ENCODE assay signal across 1 cellular context in the genomic region with DNA sequence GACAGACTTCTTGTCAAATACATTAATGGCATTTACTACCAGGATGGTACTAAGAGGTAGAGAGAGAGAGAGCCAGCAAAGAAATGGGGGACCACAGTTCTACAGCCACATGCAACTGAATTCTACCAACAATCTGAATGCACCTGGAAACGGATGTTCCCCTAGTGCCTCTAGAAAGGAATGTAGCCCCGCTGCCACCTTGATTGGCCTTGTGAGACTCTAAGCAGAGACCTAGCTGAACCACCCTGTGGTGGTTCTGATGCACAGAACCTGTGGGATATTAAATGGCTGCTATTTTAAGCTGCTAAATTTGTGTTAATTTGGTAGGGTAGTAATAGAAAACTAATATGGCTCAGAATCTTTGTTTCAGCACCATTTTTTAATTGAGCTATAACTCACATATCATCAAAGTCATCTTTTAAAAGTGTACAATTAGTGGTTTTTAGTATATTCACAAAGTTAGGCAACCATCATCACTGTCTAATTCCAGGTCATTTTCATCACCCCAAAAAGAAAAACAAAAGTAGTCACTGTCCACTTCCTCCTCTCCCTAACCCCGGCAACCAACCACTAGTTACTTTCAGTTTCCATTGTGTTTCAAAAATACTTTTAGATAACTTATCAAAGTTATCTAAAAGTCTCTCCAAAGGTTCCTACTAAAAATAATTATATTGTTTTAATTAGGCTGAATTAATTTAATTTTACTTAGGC.
TF ChIP-seq lines count a peak whose summit lies in the region.

No MANE protein-coding gene starts in this region.

TF ChIP-seq in WTC11, 78 proteins besides CTCF, POLR2A, EP300 and RAD21 (continued from another document):
- TF ChIP-seq ATF1 (CRISPR knock-in tag; IDR thresholded peaks at IDR 0.05) = no peak
